8 cellular contexts compared by ENCODE assay signal in genomic region chr7:73577627-73578341, GRCh38. TPM values are rescaled to one million over a fixed set of nuclear protein-coding genes. Genes with fewer than 3 reads are reported as not detected.
A peak's percentile ranks its signal among the peaks of the same experiment; 100 is the strongest.
DNase-seq lines count a peak whose midpoint lies in the region; ATAC-seq and TF ChIP-seq lines count a peak whose summit lies in the region.

No MANE protein-coding gene starts in this region.

- DNase-seq in RKO (ENCODE audit: low spot score), result peak; percentile 57
- no peak for DNase-seq in epithelial cell of prostate (ENCODE audit: low read depth, low spot score)
- no peak for DNase-seq in SK-N-DZ (ENCODE audit: low spot score)
- DNase-seq in HCEC 1CT, result no peak
- no peak for DNase-seq in islet precursor cell

- H3K9me2 ChIP-seq in neural cell (ENCODE audit: insufficient read depth, low read length), result no peaks in the 10 kb centered on the region

- H3K9me3 ChIP-seq in neural cell (ENCODE audit: low read length), result no peaks in the 10 kb centered on the region

- peak; percentile 12 for ATAC-seq in HG02588 (IDR thresholded peaks at IDR 0.05; ENCODE audit: unreplicated experiment)

- H3K36me3 ChIP-seq in neural cell (ENCODE audit: insufficient read depth, low read length), result no peaks in the 10 kb centered on the region

- TF ChIP-seq RAD21 in neural cell (conservative IDR thresholded peaks at IDR 0.05), result no peak

- H3K27ac ChIP-seq in epithelial cell of prostate (peak overlapping the region; percentile 72), neural cell (ENCODE audit: low read length) (peak overlapping the region; percentile 55)

- H3K79me2 ChIP-seq in neural cell (replicated peaks; ENCODE audit: insufficient read depth, low read length), result peaks cover 12% of the 10 kb centered on the region

- H2AFZ ChIP-seq in neural cell (ENCODE audit: low read depth, low read length), result peak overlapping the region; percentile 60

- no peaks in the 10 kb centered on the region for H3K27me3 ChIP-seq in neural cell (ENCODE audit: insufficient read depth, low read depth, low read length)

- TF ChIP-seq CTCF in GM12875 (IDR thresholded peaks at IDR 0.05; ENCODE audit: borderline replicate concordance, insufficient read depth, low read depth, low read length) (no peak), neural cell (IDR thresholded peaks at IDR 0.05; ENCODE audit: poor library complexity, severe bottlenecking) (no peak)

- TF ChIP-seq EP300 in neural cell (conservative IDR thresholded peaks at IDR 0.05; ENCODE audit: poor library complexity, severe bottlenecking), result no peak

- H3K4me3 ChIP-seq in GM12875 (ENCODE audit: low read depth, low read length), result peak overlapping the region; percentile 91
- peak overlapping the region; percentile 96 for H3K4me3 ChIP-seq in neural cell (ENCODE audit: low read length)

- no peaks in the 10 kb centered on the region for H3F3A ChIP-seq in neural cell (ENCODE audit: insufficient read depth, low read length, poor library complexity, severe bottlenecking)

- H3K9ac ChIP-seq in neural cell (ENCODE audit: low read length), result peak overlapping the region; percentile 84

- peak overlapping the region; percentile 97 for H3K4me2 ChIP-seq in neural cell (ENCODE audit: low read length)

- no peaks in the 10 kb centered on the region for H4K20me1 ChIP-seq in neural cell (ENCODE audit: insufficient read depth)

TF ChIP-seq in neural cell, 6 proteins besides CTCF, POLR2A, EP300 and RAD21:
- TF ChIP-seq REST (IDR thresholded peaks at IDR 0.05; ENCODE audit: borderline replicate concordance) (no peak), EZH2 (IDR thresholded peaks at IDR 0.05; ENCODE audit: borderline replicate concordance, insufficient read depth, low read length, poor library complexity, severe bottlenecking) (no peak), SMC3 (conservative IDR thresholded peaks at IDR 0.05; ENCODE audit: poor library complexity) (no peak), TAF1 (IDR thresholded peaks at IDR 0.05; ENCODE audit: low read depth) (no peak), POLR2AphosphoS5 (IDR thresholded peaks at IDR 0.05) (no peak), MXI1 (conservative IDR thresholded peaks at IDR 0.05; ENCODE audit: poor library complexity, severe bottlenecking) (no peak)
TF ChIP-seq in neural cell: peak in this region for 0.

RNA-seq across cellular contexts. Expression of gene TBL2, which starts 0.6 kb away (rescaled TPM):
- polyA plus RNA-seq in neural cell, result 38.6 and 53.5 TPM in 2 replicates
- polyA minus RNA-seq in neural cell, result 47.0 and 51.1 TPM in 2 replicates
- 58.0 and 67.5 TPM in 2 replicates for polyA plus RNA-seq in SK-N-DZ (2014; cell fraction: cytosol; rRNA removed)
- 49.1 and 71.2 TPM in 2 replicates for polyA plus RNA-seq in SK-N-DZ (2014; cell fraction: nucleus; rRNA removed)

RNA-seq across cellular contexts. Expression of gene BCL7B, which starts 20.3 kb away (rescaled TPM):
- polyA plus RNA-seq in neural cell, result 23.6 and 27.3 TPM in 2 replicates
- polyA minus RNA-seq in neural cell, result 17.8 and 22.4 TPM in 2 replicates
- 24.6 and 37.9 TPM in 2 replicates for polyA plus RNA-seq in SK-N-DZ (2014; cell fraction: cytosol; rRNA removed)
- 14.4 and 18.5 TPM in 2 replicates for polyA plus RNA-seq in SK-N-DZ (2014; cell fraction: nucleus; rRNA removed)

RNA-seq across cellular contexts. Expression of gene MLXIPL, which starts 46.5 kb away (rescaled TPM):
- polyA plus RNA-seq in neural cell, result 1.8 TPM in 1 of 2 replicates, not detected in the other
- not detected in 2 replicates for polyA minus RNA-seq in neural cell
- not detected in 2 replicates for polyA plus RNA-seq in SK-N-DZ (2014; cell fraction: cytosol; rRNA removed)
- polyA plus RNA-seq in SK-N-DZ (2014; cell fraction: nucleus; rRNA removed), result not detected in 2 replicates

RNA-seq across cellular contexts. Expression of gene BAZ1B, which starts 55.7 kb away (rescaled TPM):
- 33.4 and 35.0 TPM in 2 replicates for polyA plus RNA-seq in neural cell
- polyA minus RNA-seq in neural cell, result 85.2 and 95.7 TPM in 2 replicates
- 70.3 and 73.2 TPM in 2 replicates for polyA plus RNA-seq in SK-N-DZ (2014; cell fraction: cytosol; rRNA removed)
- polyA plus RNA-seq in SK-N-DZ (2014; cell fraction: nucleus; rRNA removed), result 52.0 and 55.5 TPM in 2 replicates
